ENCODE assay signal across 8 cellular contexts in the genomic region with DNA sequence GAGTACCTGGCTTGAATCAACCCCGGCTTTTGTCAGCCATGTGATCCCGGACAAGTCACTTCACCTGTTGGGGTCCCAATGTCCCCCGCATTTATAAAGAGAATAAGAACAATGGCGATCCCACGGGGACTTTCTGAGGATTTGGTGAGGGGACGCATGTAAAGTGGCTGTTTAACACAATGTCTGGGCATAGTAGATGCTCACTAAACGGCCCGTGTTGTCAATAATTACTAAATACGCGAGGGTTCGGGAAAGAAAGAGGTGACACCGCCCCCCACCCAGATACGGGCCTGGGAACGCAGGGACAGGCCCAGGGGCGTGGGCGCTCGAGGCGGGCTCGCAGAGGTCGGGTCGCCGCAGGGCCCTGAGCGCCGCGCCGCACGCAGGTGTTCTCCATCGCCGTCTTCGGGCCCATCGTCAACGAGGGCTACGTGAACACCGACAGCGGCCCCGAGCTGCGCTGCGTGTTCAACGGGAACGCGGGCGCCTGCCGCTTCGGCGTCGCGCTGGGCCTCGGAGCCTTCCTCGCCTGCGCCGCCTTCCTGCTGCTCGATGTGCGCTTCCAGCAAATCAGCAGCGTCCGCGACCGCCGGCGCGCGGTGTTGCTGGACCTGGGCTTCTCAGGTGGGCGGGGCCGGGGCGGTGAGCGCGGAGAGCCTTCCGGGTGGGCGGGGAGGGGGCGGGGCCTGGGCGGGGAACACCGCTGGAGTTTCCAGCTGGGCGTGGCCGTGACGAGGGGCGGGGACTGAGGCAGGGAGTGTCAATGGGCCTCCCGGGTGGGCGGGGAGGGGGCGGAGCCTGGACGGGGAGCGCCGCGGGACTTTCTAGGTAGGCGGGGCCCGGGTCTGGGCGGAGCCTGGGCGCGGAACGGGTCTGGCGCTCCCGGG. TPM values are rescaled to one million over a fixed set of nuclear protein-coding genes. Genes with fewer than 3 reads are reported as not detected.
DNase-seq lines count a peak whose midpoint lies in the region; TF ChIP-seq lines count a peak whose summit lies in the region.

No MANE protein-coding gene starts in this region.

- no peak overlapping the region for H3K27ac ChIP-seq in SJCRH30

- H3K4me3 ChIP-seq in H7 (ENCODE audit: insufficient read depth, low read depth, low read length) (peak overlapping the region; percentile 66), epithelial cell of esophagus (ENCODE audit: low read length) (peak overlapping the region; percentile 11), SJCRH30 (no peak overlapping the region)

- H3K36me3 ChIP-seq in H7 (replicated peaks; ENCODE audit: control insufficient read depth, insufficient read depth, low read length) (peaks cover 1% of the 10 kb centered on the region), SJCRH30 (no peaks in the 10 kb centered on the region; the same call in 1 of the 2 replicates)

- no peaks in the 10 kb centered on the region for H3K9me3 ChIP-seq in SJCRH30 (replicated peaks)

- H3K27me3 ChIP-seq in H7 (ENCODE audit: control insufficient read depth, insufficient read depth, low read length) (peaks cover 26% of the 10 kb centered on the region), SJCRH30 (peaks cover 8% of the 10 kb centered on the region)

- H3K4me1 ChIP-seq in SJCRH30: no peaks in the 10 kb centered on the region; the same call in 1 of the 2 replicates

- TF ChIP-seq CTCF in epithelial cell of esophagus (IDR thresholded peaks at IDR 0.05; ENCODE audit: insufficient read depth, low read depth, low read length, missing control alignments): no peak

- DNase-seq in EL (peak; percentile 79), H7 (peak; percentile 100), NCI-H226 (peak; percentile 70), activated T-cell treated with anti-CD3 and anti-CD28 coated beads for 4 hours (peak; percentile 99), epithelial cell of esophagus (ENCODE audit: low read depth) (peak; percentile 93), midbrain (lab: John Stamatoyannopoulos, UW) (peak; percentile 87), SJCRH30 (no peak)
- peak; percentile 95 for DNase-seq in stimulated activated CD8-positive, alpha-beta memory T cell treated with anti-CD3 and anti-CD28 coated beads, Interleukin-15, amount 100 ng/mL, for 24 hours (ENCODE audit: low read depth)

RNA-seq across cellular contexts. Expression of a gene that starts 2.1 kb away (rescaled TPM):
- total RNA-seq in H7 (2014; rRNA removed; shearing (Covaris generic)): 38.6 and 60.0 TPM in 2 replicates
- total RNA-seq in SJCRH30 (2014; rRNA removed; shearing (Covaris generic)): 0.73 and 0.81 TPM in 2 replicates

RNA-seq across cellular contexts. Expression of a gene that starts 7.8 kb away (rescaled TPM):
- total RNA-seq in H7 (2014; rRNA removed; shearing (Covaris generic)): 75.1 and 77.8 TPM in 2 replicates
- total RNA-seq in SJCRH30 (2014; rRNA removed; shearing (Covaris generic)): 20.6 and 32.2 TPM in 2 replicates

RNA-seq across cellular contexts. Expression of a gene that starts 10.6 kb away (rescaled TPM):
- 1.3 TPM in 1 of 2 replicates, not detected in the other for total RNA-seq in H7 (2014; rRNA removed; shearing (Covaris generic))
- 0.43 TPM in 1 of 2 replicates, not detected in the other for total RNA-seq in SJCRH30 (2014; rRNA removed; shearing (Covaris generic))

RNA-seq across cellular contexts. Expression of a gene that starts 17.8 kb away (rescaled TPM):
- 28.4 and 30.8 TPM in 2 replicates for total RNA-seq in H7 (2014; rRNA removed; shearing (Covaris generic))
- total RNA-seq in SJCRH30 (2014; rRNA removed; shearing (Covaris generic)): 22.9 and 25.6 TPM in 2 replicates

RNA-seq across cellular contexts. Expression of a gene that starts 20.0 kb away (rescaled TPM):
- 91.7 and 104 TPM in 2 replicates for total RNA-seq in H7 (2014; rRNA removed; shearing (Covaris generic))
- 30.6 and 31.8 TPM in 2 replicates for total RNA-seq in SJCRH30 (2014; rRNA removed; shearing (Covaris generic))

Comparison
In these comparisons a context has a peak if more than half of its experiments do, and no peak if none do; other contexts are left out.
1. DNase-seq: peak in EL (single experiment), H7 (single experiment), NCI-H226 (single experiment), activated T-cell treated with anti-CD3 and anti-CD28 coated beads for 4 hours (single experiment), epithelial cell of esophagus (single experiment), midbrain (single experiment) and stimulated activated CD8-positive, alpha-beta memory T cell treated with anti-CD3 and anti-CD28 coated beads, Interleukin-15, amount 100 ng/mL, for 24 hours (single experiment); none in SJCRH30 (0 of 2).
2. RNA of a gene that starts 2.1 kb away (total RNA-seq): 38.6 to 60.0 TPM in H7; 0.73 to 0.81 TPM in SJCRH30; every median in the first group is over 10 times any median in the second.